7 cellular contexts compared by ENCODE assay signal in genomic region chr5:140926211-140926902, GRCh38. TPM values are rescaled to one million over a fixed set of nuclear protein-coding genes. Genes with fewer than 3 reads are reported as not detected.
DNase-seq lines count a peak whose midpoint lies in the region; ATAC-seq and TF ChIP-seq lines count a peak whose summit lies in the region.

TSS of gene PCDHAC1 (plus strand) at chr5:140926299. CDS start at chr5:140926893, 594 bp downstream.

- H3K27ac Mint-ChIP-seq in progenitor cell of endocrine pancreas: peak within 1 kb of the TSS; percentile 56

- no peaks in the 10 kb centered on the region for H3K9me3 Mint-ChIP-seq in progenitor cell of endocrine pancreas (ENCODE audit: low read depth)

- H3K4me3 ChIP-seq in ascending aorta: peak within 1 kb of the TSS; percentile 55 to 67

- DNase-seq in GOT3 (lab: John Stamatoyannopoulos, UW) (peak; percentile 65), NCI-H345 treated with DMSO at 0.1 percent for 48 hours (lab: John Stamatoyannopoulos, UW; ENCODE audit: unreplicated experiment) (peak; percentile 82), ascending aorta (ENCODE audit: low spot score in 2 of 2) (peak in 1 of 2 donors; percentile 78), hepatic stellate cell (ENCODE audit: low spot score) (peak; percentile 37), progenitor cell of endocrine pancreas (ENCODE audit: low spot score, unreplicated experiment) (peak; percentile 91)

- no peaks in the 10 kb centered on the region for H3K36me3 ChIP-seq in ascending aorta

- no peaks in the 10 kb centered on the region for H3K27me3 ChIP-seq in ascending aorta

- intact Hi-C loops in ascending aorta (cut with DNase I): loop anchor here (1.0 kb wide), 1 partner anchor 115 kb away; no protein-coding TSS in a partner anchor

- H3K9me3 ChIP-seq in ascending aorta: no peaks in the 10 kb centered on the region

- H3K4me1 ChIP-seq in ascending aorta: peaks cover 0 to 6% of the 10 kb centered on the region in 2 donors

- H3K4me1 Mint-ChIP-seq in progenitor cell of endocrine pancreas (ENCODE audit: low read depth): peaks cover 12% of the 10 kb centered on the region

- ATAC-seq in HG03097 (IDR thresholded peaks at IDR 0.05; ENCODE audit: low FRiP score, unreplicated experiment) (no peak), HG03469 (IDR thresholded peaks at IDR 0.05; ENCODE audit: unreplicated experiment) (no peak)

- TF ChIP-seq CTCF in ascending aorta (IDR thresholded peaks at IDR 0.05) (peak; percentile 27 to 74 (median 59)), progenitor cell of endocrine pancreas (IDR thresholded peaks at IDR 0.05; ENCODE audit: unreplicated experiment) (peak; percentile 99)

- peaks cover 25% of the 10 kb centered on the region for H3K27me3 Mint-ChIP-seq in progenitor cell of endocrine pancreas

- H3K36me3 Mint-ChIP-seq in progenitor cell of endocrine pancreas (ENCODE audit: insufficient read depth): no peaks in the 10 kb centered on the region

- H3K27ac ChIP-seq in ascending aorta: no peak within 1 kb of the TSS

- H3K4me3 Mint-ChIP-seq in progenitor cell of endocrine pancreas (ENCODE audit: low read depth): peak within 1 kb of the TSS; percentile 78

RNA-seq across cellular contexts. Expression of gene PCDHAC1, which starts in this region (rescaled TPM):
- 0.32 TPM for total RNA-seq in ascending aorta
- 7.7 and 8.9 TPM in 2 replicates for total RNA-seq in progenitor cell of endocrine pancreas
